ENCODE assay signal across 9 cellular contexts in the genomic region with DNA sequence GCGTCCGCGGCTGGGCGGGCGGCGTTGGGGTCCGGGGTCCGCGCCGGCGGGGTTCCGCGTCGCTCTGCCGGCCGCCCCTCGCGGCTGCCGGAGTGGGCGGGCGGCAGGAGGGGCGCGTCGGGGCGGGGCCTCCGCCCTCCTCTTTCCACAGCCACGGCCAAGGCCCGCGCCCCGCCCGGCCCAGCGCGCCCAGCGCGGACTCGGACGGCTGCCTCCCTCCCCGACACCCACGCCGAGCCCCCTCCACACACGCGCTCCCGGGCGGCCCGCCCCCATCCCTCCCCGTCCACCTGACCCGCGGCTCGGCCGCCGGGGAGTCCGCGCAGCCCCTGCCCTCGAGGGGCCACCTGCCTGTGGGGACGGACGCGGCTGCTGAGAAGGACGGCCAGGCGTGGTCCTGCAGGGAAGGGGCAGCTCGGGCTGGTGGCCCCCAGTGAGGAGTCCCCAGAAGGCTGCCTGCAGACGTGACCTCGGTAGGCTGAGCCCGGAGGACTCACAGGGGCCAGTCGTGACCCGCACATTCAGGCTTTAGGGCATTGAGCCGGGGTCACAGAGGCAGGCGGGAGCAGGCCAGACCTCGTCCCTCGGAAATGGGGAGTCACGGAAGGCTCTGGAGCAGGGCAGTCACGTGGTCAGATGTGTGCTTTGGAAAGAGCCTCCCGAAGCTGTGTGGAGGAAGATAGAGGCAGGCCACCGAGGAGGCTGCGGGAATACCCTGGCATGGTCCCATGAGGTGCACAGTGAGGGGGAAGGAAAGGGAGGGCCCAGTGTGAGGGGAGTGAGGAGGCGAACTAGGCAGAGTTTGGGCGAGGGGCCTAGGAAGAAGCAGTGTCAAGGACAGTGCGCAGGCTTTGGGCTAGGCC. TPM values are rescaled to one million over a fixed set of nuclear protein-coding genes. Genes with fewer than 3 reads are reported as not detected.
DNase-seq lines count a peak whose midpoint lies in the region; ATAC-seq and TF ChIP-seq lines count a peak whose summit lies in the region.
"Had no signal": no experiment of that assay in that cellular context is flagged by ENCODE, and none has a peak within 500 bp of the region (broad histone marks: within the 10 kb centered on the region; RNA-seq: fewer than 3 reads in every experiment).

Gene COL8A2 (minus strand): TSS at position 94 of the 863 bp plus-strand sequence. CDS start 24,980 bp downstream, outside the sequence.

- peak within 1 kb of the TSS; percentile 62 for H3K4me3 Mint-ChIP-seq in activated naive CD8-positive, alpha-beta T cell treated with anti-CD3 and anti-CD28 coated beads, Interleukin-2, amount 50 U/mL, for 24 hours

- H3K9me3 ChIP-seq in HEK293 (ENCODE audit: control insufficient read depth, insufficient read depth, low read depth, low read length) (no peaks in the 10 kb centered on the region), iPS-18a (ENCODE audit: control insufficient read depth, low read depth, low read length) (no peaks in the 10 kb centered on the region), spleen (no peaks in the 10 kb centered on the region)

- WGBS in spleen, 5 donors, result 12 to 61% (median 17%) methylated on average over 12 to 77 of the region's 77 CpGs

- no peak for DNase-seq in activated naive CD8-positive, alpha-beta T cell treated with anti-CD3 and anti-CD28 coated beads, Interleukin-2, amount 50 U/mL, for 24 hours
- DNase-seq in spleen, result no peak
- no peak for DNase-seq in NCI-H2227 treated with DMSO at 0.1 percent for 48 hours (lab: John Stamatoyannopoulos, UW)
- no peak for DNase-seq in erythroblast (lab: John Stamatoyannopoulos, UW)
- DNase-seq in NCI-H2081 (lab: John Stamatoyannopoulos, UW), result no peak
- DNase-seq: effector CD4-positive, alpha-beta T cell; NCI-H524 had no signal

- H3K4me1 Mint-ChIP-seq in activated naive CD8-positive, alpha-beta T cell treated with anti-CD3 and anti-CD28 coated beads, Interleukin-2, amount 50 U/mL, for 24 hours, result peaks cover 28% of the 10 kb centered on the region

- no peaks in the 10 kb centered on the region for H3K9me3 Mint-ChIP-seq in activated naive CD8-positive, alpha-beta T cell treated with anti-CD3 and anti-CD28 coated beads, Interleukin-2, amount 50 U/mL, for 24 hours

- ATAC-seq in activated naive CD8-positive, alpha-beta T cell treated with anti-CD3 and anti-CD28 coated beads, Interleukin-2, amount 50 U/mL, for 24 hours, result no peak

- no peaks in the 10 kb centered on the region for H3K36me3 Mint-ChIP-seq in activated naive CD8-positive, alpha-beta T cell treated with anti-CD3 and anti-CD28 coated beads, Interleukin-2, amount 50 U/mL, for 24 hours (ENCODE audit: low read depth)

- no peaks in the 10 kb centered on the region for H3K4me1 ChIP-seq in HEK293 (ENCODE audit: control insufficient read depth, insufficient read depth, low read length)
- H3K4me1 ChIP-seq in iPS-18a (ENCODE audit: control insufficient read depth, low read depth, low read length), result no peaks in the 10 kb centered on the region
- peaks cover 7 to 57% (median 21%) of the 10 kb centered on the region in 6 donors for H3K4me1 ChIP-seq in spleen

- TF ChIP-seq POLR2A in spleen (IDR thresholded peaks at IDR 0.05), result no peak
- TF ChIP-seq POLR2A in erythroblast (IDR thresholded peaks at IDR 0.05; ENCODE audit: low read length), result no peak

- POLR2A ChIA-PET in HEK293 (lab: Yijun Ruan, JAX), result no interaction called here

- intact Hi-C loops in spleen (cut with DNase I; ENCODE audit: low total_unique reads), result no loop called here

- no peak within 1 kb of the TSS for H3K9ac ChIP-seq in iPS-18a (ENCODE audit: low read length)

- H3K27me3 ChIP-seq in iPS-18a (ENCODE audit: control insufficient read depth, insufficient read depth, low read length) (peaks cover 39% of the 10 kb centered on the region), spleen (replicated peaks in 1 of 7) (peaks cover 0 to 35% (median 10%) of the 10 kb centered on the region in 7 donors)

- CTCF ChIA-PET in HEK293 (lab: Yijun Ruan, JAX), result no interaction called here

- TF ChIP-seq CTCF in HEK293 (tag by site-specific recombination; IDR thresholded peaks at IDR 0.05) (no peak), spleen (IDR thresholded peaks at IDR 0.05 in 8 of 11, conservative IDR thresholded peaks at IDR 0.05 in 3 of 11) (no peak)

- H3K4me3 ChIP-seq in HEK293 (ENCODE audit: low read depth, low read length) (no peak within 1 kb of the TSS), iPS-18a (ENCODE audit: low read length) (peak within 1 kb of the TSS; percentile 40), spleen (peak within 1 kb of the TSS in 7 of 8 donors; percentile 12 to 67 (median 37))

- no peaks in the 10 kb centered on the region for H3K36me3 ChIP-seq in HEK293 (ENCODE audit: control insufficient read depth in 2 of 2, insufficient read depth in 1 of 2, low read length in 2 of 2)
- H3K36me3 ChIP-seq in iPS-18a (ENCODE audit: control insufficient read depth, low read depth, low read length), result no peaks in the 10 kb centered on the region
- no peaks in the 10 kb centered on the region for H3K36me3 ChIP-seq in spleen

- H3K27ac ChIP-seq in HEK293 (ENCODE audit: extremely low read depth, low read depth, low read length) (no peak within 1 kb of the TSS), iPS-18a (ENCODE audit: low read length) (no peak within 1 kb of the TSS), spleen (peak within 1 kb of the TSS in 5 of 8 donors; percentile 22 to 74 (median 48))

- H3K27ac Mint-ChIP-seq in activated naive CD8-positive, alpha-beta T cell treated with anti-CD3 and anti-CD28 coated beads, Interleukin-2, amount 50 U/mL, for 24 hours, result no peak within 1 kb of the TSS

- H3K27me3 Mint-ChIP-seq in activated naive CD8-positive, alpha-beta T cell treated with anti-CD3 and anti-CD28 coated beads, Interleukin-2, amount 50 U/mL, for 24 hours, result peaks cover 28% of the 10 kb centered on the region

TF ChIP-seq in HEK293, 187 proteins besides CTCF, POLR2A, EP300 and RAD21:
- TF ChIP-seq ZNF16 (tag by site-specific recombination; IDR thresholded peaks at IDR 0.05; ENCODE audit: low read depth) (peak; percentile 65; the same call in 1 of the 2 replicates), ZNF600 (tag by site-specific recombination; IDR thresholded peaks at IDR 0.05) (0 out of 2 replicates have a peak, but pooled peaks have one; percentile 6), ZBTB21 (tag by site-specific recombination; IDR thresholded peaks at IDR 0.05) (no peak)

RNA-seq across cellular contexts. Expression of gene COL8A2, which starts in this region (rescaled TPM):
- 10 to 100 TPM in 4 of 7 donors, 1 to 10 TPM in 3; 7.0 to 32.0 (median 10.3) TPM for total RNA-seq in spleen
- polyA plus RNA-seq in spleen, result 1 to 10 TPM; 2.1 to 5.9 (median 4.3) TPM

Comparison
In these comparisons a context has a peak if more than half of its experiments do, and no peak if none do; other contexts are left out.
1. H3K27ac ChIP-seq: peak in spleen (5 of 8); none in HEK293 (single experiment) and iPS-18a (single experiment).